In the genomic region with DNA sequence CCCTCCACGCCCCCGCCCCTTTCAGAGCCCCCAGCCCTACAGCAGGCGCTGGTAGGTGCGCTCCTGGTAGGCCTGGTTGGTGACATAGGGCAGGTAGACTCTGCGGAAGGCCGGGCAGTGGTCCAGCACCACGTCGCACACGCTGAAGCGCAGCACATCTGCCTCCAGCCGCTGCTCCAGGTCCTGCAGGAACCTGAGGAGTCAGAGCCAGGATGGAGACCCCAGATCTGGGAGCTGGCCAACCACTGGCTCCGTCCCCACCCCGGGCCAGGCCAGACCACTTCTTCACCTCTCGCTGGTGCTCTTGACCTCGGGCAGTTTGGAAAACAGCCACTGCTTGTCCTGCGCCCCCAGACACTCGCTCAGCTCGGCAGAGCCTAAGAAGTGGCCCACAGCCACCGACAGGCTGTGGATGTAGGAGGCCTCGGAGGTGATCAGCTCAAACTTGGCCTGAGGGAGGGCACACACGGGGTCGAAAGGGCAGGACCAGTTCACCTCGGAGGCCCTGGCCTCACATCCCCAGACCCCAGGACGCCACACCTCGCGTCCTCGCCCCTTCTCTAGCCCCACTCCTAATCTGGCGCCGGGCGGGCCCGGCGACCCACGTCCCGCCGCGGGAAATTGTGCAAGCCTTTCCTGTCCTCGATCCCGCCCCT, we compare ENCODE assay signal across 8 cellular contexts. TPM values are rescaled to one million over a fixed set of nuclear protein-coding genes. Genes with fewer than 3 reads are reported as not detected.
DNase-seq lines count a peak whose midpoint lies in the region; ATAC-seq and TF ChIP-seq lines count a peak whose summit lies in the region.

No MANE protein-coding gene starts in this region.

- POLR2A ChIA-PET in CD8-positive, alpha-beta memory T cell (lab: Charles Lee), result interaction anchor here (0.5 to 2.7 kb wide), 3 partner anchors 11 to 372 kb away, joined by 3 to 26 read pairs (median 5); no protein-coding TSS in a partner anchor

- peaks cover 5% of the 10 kb centered on the region for H3K79me1 ChIP-seq in mesenchymal stem cell (replicated peaks; ENCODE audit: low read length, poor library complexity, severe bottlenecking)

- H2BK5ac ChIP-seq in mesenchymal stem cell (ENCODE audit: low read depth, low read length, poor library complexity, severe bottlenecking), result no peak overlapping the region

- H2AFZ ChIP-seq in mesenchymal stem cell (ENCODE audit: low read depth, low read length), result peak overlapping the region; percentile 3

- H3K27me3 Mint-ChIP-seq in CD8-positive, alpha-beta memory T cell, result peaks cover 0 to 2% of the 10 kb centered on the region in 2 donors

- H3K4ac ChIP-seq in mesenchymal stem cell (ENCODE audit: low read depth in 1 of 2, low read length in 2 of 2), result peak overlapping the region in 1 of 2 experiments; percentile 95

- H3K4me3 Mint-ChIP-seq in CD8-positive, alpha-beta memory T cell, result peak overlapping the region; percentile 89 to 96 (median 93)

- WGBS in body of pancreas, 2 donors, result 16 to 34% methylated on average over 18 to 37 of the region's 38 CpGs
- WGBS in mesenchymal stem cell, result 38% methylated on average over 34 of the region's 38 CpGs

- peaks cover 0 to 22% (median 12%) of the 10 kb centered on the region in 3 donors for H3K36me3 Mint-ChIP-seq in CD8-positive, alpha-beta memory T cell

- peaks cover 16% of the 10 kb centered on the region for H3K4me1 ChIP-seq in CD8-positive, alpha-beta memory T cell (ENCODE audit: insufficient read depth, low read length)
- peaks cover 44% of the 10 kb centered on the region for H3K4me1 ChIP-seq in body of pancreas
- peaks cover 23% of the 10 kb centered on the region for H3K4me1 ChIP-seq in mesenchymal stem cell (ENCODE audit: control insufficient read depth, insufficient read depth, low read depth, low read length)
- H3K4me1 ChIP-seq in vagina, result peaks cover 41% of the 10 kb centered on the region

- H3K4me2 ChIP-seq in mesenchymal stem cell (ENCODE audit: low read length, poor library complexity, severe bottlenecking), result peak overlapping the region; percentile 67

- H3K9me3 Mint-ChIP-seq in CD8-positive, alpha-beta memory T cell, result no peaks in the 10 kb centered on the region

- H3K27ac ChIP-seq in CD8-positive, alpha-beta memory T cell (ENCODE audit: low read depth, low read length), result peak overlapping the region; percentile 84
- H3K27ac ChIP-seq in body of pancreas, result peak overlapping the region; percentile 66 to 95 (median 92)
- no peak overlapping the region for H3K27ac ChIP-seq in mesenchymal stem cell (ENCODE audit: low read length, poor library complexity, severe bottlenecking)
- peak overlapping the region; percentile 75 for H3K27ac ChIP-seq in vagina

- DNase-seq in CD8-positive, alpha-beta memory T cell, result peak in 1 of 5 donors; percentile 53
- peak in 2 of 4 donors; percentile 13 to 27 for DNase-seq in body of pancreas
- no peak for DNase-seq in mesenchymal stem cell
- DNase-seq in vagina (ENCODE audit: extremely low spot score in 2 of 2), result no peak
- DNase-seq in effector CD8-positive, alpha-beta T cell (lab: John Stamatoyannopoulos, UW), result no peak
- DNase-seq in NCI-H1436 (lab: John Stamatoyannopoulos, UW), result no peak
- no peak for DNase-seq in SW 1271 (lab: John Stamatoyannopoulos, UW)

- H3K36me3 ChIP-seq in CD8-positive, alpha-beta memory T cell (ENCODE audit: insufficient read depth, low read length), result peaks cover 4% of the 10 kb centered on the region
- H3K36me3 ChIP-seq in body of pancreas (replicated peaks in 1 of 2; ENCODE audit: insufficient read depth in 1 of 2, low read depth in 2 of 2) (no peaks in the 10 kb centered on the region), mesenchymal stem cell (ENCODE audit: control insufficient read depth in 1 of 2, insufficient read depth in 2 of 2, low read depth in 1 of 2, low read length in 2 of 2) (peaks cover 0 to 23% of the 10 kb centered on the region in 2 experiments), vagina (no peaks in the 10 kb centered on the region)

- H2BK12ac ChIP-seq in mesenchymal stem cell (ENCODE audit: low read length in 2 of 2), result peak overlapping the region; percentile 18 to 76

- peak overlapping the region; percentile 17 for H2BK15ac ChIP-seq in mesenchymal stem cell (ENCODE audit: low read depth, poor library complexity, severe bottlenecking)

- peak overlapping the region; percentile 80 for H3K9ac ChIP-seq in mesenchymal stem cell (ENCODE audit: low read length)

- H4K91ac ChIP-seq in mesenchymal stem cell (ENCODE audit: low read length), result peak overlapping the region; percentile 40

- intact Hi-C loops in body of pancreas (cut with DNase I), result no loop called here
- intact Hi-C loops in vagina (cut with DNase I), result loop anchor here (5.0 kb wide), 1 partner anchor 156 kb away; no protein-coding TSS in a partner anchor

- H3K27me3 ChIP-seq in CD8-positive, alpha-beta memory T cell (ENCODE audit: insufficient read depth, low read length, poor library complexity, severe bottlenecking), result no peaks in the 10 kb centered on the region
- H3K27me3 ChIP-seq in body of pancreas, result no peaks in the 10 kb centered on the region
- H3K27me3 ChIP-seq in mesenchymal stem cell (ENCODE audit: control insufficient read depth in 1 of 2, insufficient read depth in 1 of 2, low read length in 2 of 2), result no peaks in the 10 kb centered on the region
- no peaks in the 10 kb centered on the region for H3K27me3 ChIP-seq in vagina

- peak overlapping the region in 1 of 2 experiments; percentile 32 for H3K23ac ChIP-seq in mesenchymal stem cell (ENCODE audit: low read length in 2 of 2)

- no peak overlapping the region for H2BK120ac ChIP-seq in mesenchymal stem cell (ENCODE audit: low read depth, low read length)

- no peaks in the 10 kb centered on the region for H3K9me3 ChIP-seq in CD8-positive, alpha-beta memory T cell (ENCODE audit: low read length)
- no peaks in the 10 kb centered on the region for H3K9me3 ChIP-seq in body of pancreas
- no peaks in the 10 kb centered on the region for H3K9me3 ChIP-seq in mesenchymal stem cell (ENCODE audit: control insufficient read depth, low read length)
- no peaks in the 10 kb centered on the region for H3K9me3 ChIP-seq in vagina

- peak; percentile 17 for ATAC-seq in HG03103 (IDR thresholded peaks at IDR 0.05; ENCODE audit: low read depth, unreplicated experiment)
- no peak for ATAC-seq in body of pancreas

- no peak for TF ChIP-seq CTCF in body of pancreas (IDR thresholded peaks at IDR 0.05)
- no peak for TF ChIP-seq CTCF in vagina (IDR thresholded peaks at IDR 0.05)

- peak overlapping the region; percentile 85 for H4K8ac ChIP-seq in mesenchymal stem cell (ENCODE audit: low read length)

- peak overlapping the region in 1 of 2 experiments; percentile 87 for H3K14ac ChIP-seq in mesenchymal stem cell (ENCODE audit: low read length in 2 of 2)

- no peak for TF ChIP-seq POLR2A in body of pancreas (IDR thresholded peaks at IDR 0.05)
- TF ChIP-seq POLR2A in vagina (IDR thresholded peaks at IDR 0.05), result peak in 1 of 2 donors; percentile 41

- H3K4me3 ChIP-seq in CD8-positive, alpha-beta memory T cell (ENCODE audit: low read length), result peak overlapping the region; percentile 73
- H3K4me3 ChIP-seq in body of pancreas (no peak overlapping the region), mesenchymal stem cell (ENCODE audit: insufficient read depth in 1 of 2, low read depth in 1 of 2, low read length in 2 of 2) (peak overlapping the region; percentile 45 to 73), vagina (peak overlapping the region; percentile 54 to 68)

- peak overlapping the region; percentile 74 to 99 for H3K18ac ChIP-seq in mesenchymal stem cell (ENCODE audit: low read depth in 1 of 2, low read length in 2 of 2)

- peak overlapping the region; percentile 93 to 99 (median 96) for H3K27ac Mint-ChIP-seq in CD8-positive, alpha-beta memory T cell

- H2AK5ac ChIP-seq in mesenchymal stem cell (ENCODE audit: low read length, severe bottlenecking), result no peak overlapping the region

- CTCF ChIA-PET in CD8-positive, alpha-beta memory T cell (lab: Charles Lee), result interaction anchor here (1.0 to 3.0 kb wide), 3 partner anchors 11 to 133 kb away, joined by 3 to 15 read pairs (median 7); partner anchors contain the start of gene FAM131C

- peaks cover 15 to 17% (median 16%) of the 10 kb centered on the region in 3 donors for H3K4me1 Mint-ChIP-seq in CD8-positive, alpha-beta memory T cell

RNA-seq across cellular contexts. Expression of gene ARHGEF19, which starts 6.4 kb away (rescaled TPM):
- 1 to 10 TPM; 6.8 to 7.8 TPM for total RNA-seq in CD8-positive, alpha-beta memory T cell
- 12.7 TPM for polyA plus RNA-seq in CD8-positive, alpha-beta memory T cell
- 10 to 100 TPM; 15.3 to 31.3 TPM for total RNA-seq in body of pancreas
- polyA plus RNA-seq in mesenchymal stem cell (2013, experiment 1 of 2), result 4.5 TPM
- polyA plus RNA-seq in mesenchymal stem cell (2013, experiment 2 of 2), result 4.5 TPM
- 19.4 TPM for total RNA-seq in vagina

RNA-seq across cellular contexts. Expression of gene CPLANE2, which starts 31.0 kb away (rescaled TPM):
- 1 to 10 TPM; 5.2 to 5.6 TPM for total RNA-seq in CD8-positive, alpha-beta memory T cell
- 2.6 TPM for polyA plus RNA-seq in CD8-positive, alpha-beta memory T cell
- total RNA-seq in body of pancreas (1 to 10 TPM; 3.6 TPM), vagina (1.2 TPM)
- polyA plus RNA-seq in mesenchymal stem cell (2013, experiment 1 of 2), result 3.3 TPM
- 2.7 TPM for polyA plus RNA-seq in mesenchymal stem cell (2013, experiment 2 of 2)

RNA-seq across cellular contexts. Expression of gene EPHA2, which starts 50.1 kb away (rescaled TPM):
- not detected for total RNA-seq in CD8-positive, alpha-beta memory T cell
- not detected for polyA plus RNA-seq in CD8-positive, alpha-beta memory T cell
- total RNA-seq in body of pancreas (10 to 100 TPM; 19.5 to 26.7 TPM), vagina (264 TPM)
- polyA plus RNA-seq in mesenchymal stem cell (2013, experiment 1 of 2), result 31.9 TPM
- polyA plus RNA-seq in mesenchymal stem cell (2013, experiment 2 of 2), result 31.0 TPM

Comparison
In these comparisons a context has a peak if more than half of its experiments do, and no peak if none do; other contexts are left out.
1. H3K4me3 ChIP-seq: peak in CD8-positive, alpha-beta memory T cell (single experiment), mesenchymal stem cell (2 of 2) and vagina (2 of 2); none in body of pancreas (0 of 2).
2. RNA of gene EPHA2, which starts 50.1 kb away (total RNA-seq): 264 TPM in vagina (single experiment) and 19.5 to 26.7 TPM in body of pancreas; not detected in CD8-positive, alpha-beta memory T cell; every median in the first group is over 10 times any median in the second.